31 cellular contexts compared by ENCODE assay signal in the genomic region with DNA sequence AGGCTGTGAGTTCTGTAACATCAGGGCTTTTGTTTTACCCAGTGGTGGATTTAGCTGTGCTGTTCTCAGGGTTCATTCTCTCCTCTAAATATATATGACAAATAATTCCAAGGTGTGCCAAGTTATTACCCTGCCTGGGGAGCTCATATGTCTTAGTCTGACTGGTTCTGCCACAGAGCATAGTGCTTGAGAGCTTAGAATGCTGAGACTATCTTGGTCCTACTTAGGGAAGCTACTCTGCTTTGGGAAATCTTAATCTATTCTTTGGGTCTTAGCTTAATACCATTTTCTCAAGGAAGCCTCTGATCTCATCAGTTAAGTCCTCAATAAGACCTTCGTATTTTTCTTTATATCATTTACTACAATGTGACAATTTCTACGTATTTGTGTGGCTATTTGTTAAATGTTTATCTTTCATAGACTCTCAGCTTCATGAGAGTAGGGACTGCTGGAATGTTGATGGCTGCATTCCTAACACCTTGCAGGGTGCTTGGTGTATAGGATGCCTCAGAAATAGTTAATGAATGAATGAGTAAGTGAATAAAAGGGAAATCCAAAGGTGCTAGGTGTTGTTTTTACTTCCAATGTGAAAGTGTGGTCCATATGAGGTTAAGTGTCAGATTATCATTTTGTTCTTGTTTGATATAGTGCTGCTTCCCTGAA. TPM values are rescaled to one million over a fixed set of nuclear protein-coding genes. Genes with fewer than 3 reads are reported as not detected.
"Had no signal": no experiment of that assay in that cellular context is flagged by ENCODE, and none has a peak within 500 bp of the region (broad histone marks: within the 10 kb centered on the region; RNA-seq: fewer than 3 reads in every experiment).

No MANE protein-coding gene starts in this region.

- ATAC-seq: effector memory CD8-positive, alpha-beta T cell; esophagus mucosa; gastrocnemius medialis; left colon; left ventricle myocardium superior; lower lobe of right lung; natural killer cell; right lobe of liver; stimulated activated naive CD8-positive, alpha-beta T cell treated with anti-CD3 and anti-CD28 coated beads, Interleukin-15, amount 100 ng/mL, for 72 hours; upper lobe of right lung had no signal

- H3K4me3 Mint-ChIP-seq: dendritic cell treated with granulocyte-macrophage colony-stimulating factor and Interleukin-4, amounts not matched to agents 40 ng/mL and 50 ng/mL, for 4 days; effector memory CD8-positive, alpha-beta T cell; natural killer cell; stimulated activated naive CD8-positive, alpha-beta T cell treated with anti-CD3 and anti-CD28 coated beads, Interleukin-15, amount 100 ng/mL, for 72 hours had no signal

- H3K27me3 Mint-ChIP-seq: dendritic cell treated with granulocyte-macrophage colony-stimulating factor and Interleukin-4, amounts not matched to agents 40 ng/mL and 50 ng/mL, for 4 days had no signal

- H3K27me3 ChIP-seq: gastrocnemius medialis, ovary, right lobe of liver, suprapubic skin, transverse colon, upper lobe of right lung, uterus had no signal

- H3K4me1 ChIP-seq: gastrocnemius medialis, suprapubic skin, transverse colon, upper lobe of right lung, uterus had no signal

- H3K9me3 Mint-ChIP-seq: effector memory CD8-positive, alpha-beta T cell had no signal

- H3K27ac Mint-ChIP-seq: dendritic cell treated with granulocyte-macrophage colony-stimulating factor and Interleukin-4, amounts not matched to agents 40 ng/mL and 50 ng/mL, for 4 days; effector memory CD8-positive, alpha-beta T cell; natural killer cell had no signal

- H3K9me3 ChIP-seq: gastrocnemius medialis, lower lobe of right lung, ovary, right lobe of liver, suprapubic skin, upper lobe of right lung, uterus had no signal

- H3K4me1 Mint-ChIP-seq: natural killer cell; stimulated activated naive CD8-positive, alpha-beta T cell treated with anti-CD3 and anti-CD28 coated beads, Interleukin-15, amount 100 ng/mL, for 72 hours had no signal

- H3K4me2 ChIP-seq: smooth muscle cell had no signal

- H3K27ac ChIP-seq: epithelial cell of prostate, gastrocnemius medialis, lower lobe of right lung, ovary, right lobe of liver, suprapubic skin, transverse colon, upper lobe of right lung, uterus had no signal

- H3K4me3 ChIP-seq: gastrocnemius medialis, lower lobe of right lung, ovary, right lobe of liver, smooth muscle cell, suprapubic skin, transverse colon, upper lobe of right lung, uterus had no signal

- H3K36me3 ChIP-seq: gastrocnemius medialis, lower lobe of right lung, ovary, right lobe of liver, suprapubic skin, transverse colon, upper lobe of right lung, uterus had no signal

- DNase-seq: effector memory CD8-positive, alpha-beta T cell; foreskin fibroblast; gastrocnemius medialis; head of caudate nucleus; left colon; left ventricle myocardium superior; lower lobe of right lung; natural killer cell; occipital lobe; ovary; right lobe of liver; stimulated activated CD4-positive, alpha-beta T cell treated with anti-CD3 and anti-CD28 coated beads, Interleukin-12 subunit alpha, Interleukin-12 subunit beta, amount 100 ng/mL, for 4 hours; stimulated activated CD4-positive, alpha-beta T cell treated with anti-CD3 and anti-CD28 coated beads, Interleukin-1b, Interleukin-23, amount 100 ng/mL, for 48 hours; stimulated activated CD4-positive, alpha-beta T cell treated with anti-CD3 and anti-CD28 coated beads, Interleukin-4, amount 100 ng/mL, for 1 hour; stimulated activated CD8-positive, alpha-beta memory T cell treated with anti-CD3 and anti-CD28 coated beads, Interleukin-4, amount 100 ng/mL, for 48 hours; stimulated activated naive CD4-positive, alpha-beta T cell; stimulated activated naive CD8-positive, alpha-beta T cell treated with anti-CD3 and anti-CD28 coated beads, Interleukin-15, amount 100 ng/mL, for 72 hours; transverse colon; upper lobe of right lung; uterus had no signal

RNA-seq across cellular contexts. Expression of gene OTOL1, which starts 1.8 kb away (rescaled TPM):
- total RNA-seq: cerebellum, esophagus mucosa, gastrocnemius medialis, glomerular endothelial cell, kidney epithelial cell, left colon, left ventricle myocardium superior, lower lobe of right lung, natural killer cell, occipital lobe, ovary, posterior vena cava, pulmonary artery endothelial cell, right lobe of liver, smooth muscle cell, suprapubic skin, transverse colon, upper lobe of right lung, uterus had no signal
- polyA plus RNA-seq: neural cell, ovary, smooth muscle cell had no signal
